8 cellular contexts compared by ENCODE assay signal in genomic region chr11:66841861-66842260, GRCh38. TPM values are rescaled to one million over a fixed set of nuclear protein-coding genes. Genes with fewer than 3 reads are reported as not detected.
A peak's percentile ranks its signal among the peaks of the same experiment; 100 is the strongest.
DNase-seq lines count a peak whose midpoint lies in the region; ATAC-seq and TF ChIP-seq lines count a peak whose summit lies in the region.

No MANE protein-coding gene starts in this region.

- H3K27ac Mint-ChIP-seq in central memory CD8-positive, alpha-beta T cell (ENCODE audit: low read depth) = peak overlapping the region; percentile 98
- peak overlapping the region in 5 of 6 donors; percentile 87 to 97 (median 96) for H3K27ac Mint-ChIP-seq in naive B cell

- H3K4me3 Mint-ChIP-seq in central memory CD8-positive, alpha-beta T cell = peak overlapping the region; percentile 97
- peak overlapping the region; percentile 85 to 96 (median 92) for H3K4me3 Mint-ChIP-seq in naive B cell

- no peak for TF ChIP-seq CTCF in AG09309 (IDR thresholded peaks at IDR 0.05; ENCODE audit: control insufficient read depth, insufficient read depth, low read depth, low read length, missing control alignments)

- no peak for ATAC-seq in central memory CD8-positive, alpha-beta T cell (replicated peaks; ENCODE audit: extremely low read depth, poor library complexity, severe bottlenecking)
- ATAC-seq in naive B cell (ENCODE audit: low read depth in 2 of 2) (no peak), GM19397 (IDR thresholded peaks at IDR 0.05; ENCODE audit: unreplicated experiment) (no peak), GM21367 (IDR thresholded peaks at IDR 0.05; ENCODE audit: unreplicated experiment) (no peak)

- H3K4me1 Mint-ChIP-seq in central memory CD8-positive, alpha-beta T cell = peaks cover 49% of the 10 kb centered on the region
- peaks cover 28 to 58% (median 49%) of the 10 kb centered on the region in 3 donors for H3K4me1 Mint-ChIP-seq in naive B cell

- no peaks in the 10 kb centered on the region for H3K9me3 Mint-ChIP-seq in central memory CD8-positive, alpha-beta T cell
- H3K9me3 Mint-ChIP-seq in naive B cell = no peaks in the 10 kb centered on the region

- peak overlapping the region; percentile 98 for H3K4me3 ChIP-seq in AG09309 (ENCODE audit: control insufficient read depth, low read depth, low read length)
- peak overlapping the region; percentile 91 for H3K4me3 ChIP-seq in Jurkat, Clone E6-1 (ENCODE audit: low read length)

- DNase-seq in AG09309 (ENCODE audit: low read depth) = no peak
- DNase-seq in Jurkat, Clone E6-1 (ENCODE audit: low read depth, low spot score) = no peak
- no peak for DNase-seq in central memory CD8-positive, alpha-beta T cell (ENCODE audit: low spot score in 2 of 2)
- DNase-seq in naive B cell = no peak
- no peak for DNase-seq in stimulated activated CD4-positive, alpha-beta T cell treated with anti-CD3 and anti-CD28 coated beads, Interleukin-15, amount 100 ng/mL, for 24 hours
- no peak for DNase-seq in NCI-H1694 (lab: John Stamatoyannopoulos, UW)

- H3K36me3 Mint-ChIP-seq in central memory CD8-positive, alpha-beta T cell (ENCODE audit: insufficient read depth) = peaks cover 26% of the 10 kb centered on the region
- no peaks in the 10 kb centered on the region for H3K36me3 Mint-ChIP-seq in naive B cell

- H3K27me3 Mint-ChIP-seq in central memory CD8-positive, alpha-beta T cell = no peaks in the 10 kb centered on the region
- no peaks in the 10 kb centered on the region for H3K27me3 Mint-ChIP-seq in naive B cell

RNA-seq across cellular contexts. Expression of gene RCE1, which starts 1.4 kb away (rescaled TPM):
- polyA plus RNA-seq in Jurkat, Clone E6-1 (2012; ENCODE audit: insufficient read depth, insufficient read length) = 35.1 TPM
- polyA plus RNA-seq in naive B cell (ENCODE audit: low read depth in 6 of 6) = 10 to 100 TPM; 16.3 to 31.9 (median 19.3) TPM

RNA-seq across cellular contexts. Expression of gene LRFN4, which starts 15.0 kb away (rescaled TPM):
- polyA plus RNA-seq in Jurkat, Clone E6-1 (2012; ENCODE audit: insufficient read depth, insufficient read length) = 28.2 TPM
- polyA plus RNA-seq in naive B cell (ENCODE audit: low read depth in 6 of 6) = 1 to 10 TPM in 2 of 6 donors, under 1 TPM in 4; 0.19 to 1.7 (median 0.70) TPM
